In the genomic region with DNA sequence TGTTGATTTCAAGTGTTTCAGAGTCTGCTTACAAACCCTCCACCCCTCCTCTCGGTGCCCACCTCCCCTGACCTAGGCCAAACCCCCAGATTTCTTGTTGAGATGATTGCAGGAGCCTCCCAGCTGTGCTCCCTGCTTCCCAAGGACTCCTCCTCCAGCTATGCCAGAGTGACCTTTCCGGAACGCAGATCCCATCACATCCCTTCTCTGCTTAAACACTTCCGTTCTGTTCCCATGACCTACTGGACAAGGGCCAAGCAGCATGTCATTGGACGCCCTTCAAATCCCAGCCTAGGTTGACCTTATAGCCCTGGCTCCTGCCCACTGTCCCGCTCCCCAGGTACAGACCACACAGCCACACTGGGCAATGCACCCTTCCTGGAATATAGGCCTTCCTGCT, we compare ENCODE assay signal across 2 cellular contexts.
TF ChIP-seq lines count a peak whose summit lies in the region.

No MANE protein-coding gene starts in this region.

TF ChIP-seq in K562, 482 proteins besides CTCF, POLR2A, EP300 and RAD21:
- peak; percentile 38; the same call in 1 of the 2 replicates for TF ChIP-seq ZNF263 (CRISPR knock-in tag; IDR thresholded peaks at IDR 0.05; ENCODE audit: borderline replicate concordance)
- TF ChIP-seq, protein P1, sequence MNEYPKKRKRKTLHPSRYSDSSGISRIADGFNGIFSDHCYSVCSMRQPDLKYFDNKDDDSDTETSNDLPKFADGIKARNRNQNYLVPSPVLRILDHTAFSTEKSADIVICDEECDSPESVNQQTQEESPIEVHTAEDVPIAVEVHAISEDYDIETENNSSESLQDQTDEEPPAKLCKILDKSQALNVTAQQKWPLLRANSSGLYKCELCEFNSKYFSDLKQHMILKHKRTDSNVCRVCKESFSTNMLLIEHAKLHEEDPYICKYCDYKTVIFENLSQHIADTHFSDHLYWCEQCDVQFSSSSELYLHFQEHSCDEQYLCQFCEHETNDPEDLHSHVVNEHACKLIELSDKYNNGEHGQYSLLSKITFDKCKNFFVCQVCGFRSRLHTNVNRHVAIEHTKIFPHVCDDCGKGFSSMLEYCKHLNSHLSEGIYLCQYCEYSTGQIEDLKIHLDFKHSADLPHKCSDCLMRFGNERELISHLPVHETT (CRISPR knock-in tag; conservative IDR thresholded peaks at IDR 0.05 in 1 of 2, IDR thresholded peaks at IDR 0.05 in 1 of 2): no peak
TF ChIP-seq in K562: peak in this region for 1.

TF ChIP-seq in HepG2, 621 proteins besides CTCF, POLR2A, EP300 and RAD21 (continues in another document):
- TF ChIP-seq SALL1 (CRISPR knock-in tag; IDR thresholded peaks at IDR 0.05): peak; percentile 48; the same call in 1 of the 2 replicates
- TF ChIP-seq, protein P2, sequence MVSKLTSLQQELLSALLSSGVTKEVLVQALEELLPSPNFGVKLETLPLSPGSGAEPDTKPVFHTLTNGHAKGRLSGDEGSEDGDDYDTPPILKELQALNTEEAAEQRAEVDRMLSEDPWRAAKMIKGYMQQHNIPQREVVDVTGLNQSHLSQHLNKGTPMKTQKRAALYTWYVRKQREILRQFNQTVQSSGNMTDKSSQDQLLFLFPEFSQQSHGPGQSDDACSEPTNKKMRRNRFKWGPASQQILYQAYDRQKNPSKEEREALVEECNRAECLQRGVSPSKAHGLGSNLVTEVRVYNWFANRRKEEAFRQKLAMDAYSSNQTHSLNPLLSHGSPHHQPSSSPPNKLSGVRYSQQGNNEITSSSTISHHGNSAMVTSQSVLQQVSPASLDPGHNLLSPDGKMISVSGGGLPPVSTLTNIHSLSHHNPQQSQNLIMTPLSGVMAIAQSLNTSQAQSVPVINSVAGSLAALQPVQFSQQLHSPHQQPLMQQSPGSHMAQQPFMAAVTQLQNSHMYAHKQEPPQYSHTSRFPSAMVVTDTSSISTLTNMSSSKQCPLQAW (CRISPR knock-in tag; IDR thresholded peaks at IDR 0.05): 0 out of 2 replicates have a peak, but pooled peaks have one; percentile 15
- TF ChIP-seq, protein P3, sequence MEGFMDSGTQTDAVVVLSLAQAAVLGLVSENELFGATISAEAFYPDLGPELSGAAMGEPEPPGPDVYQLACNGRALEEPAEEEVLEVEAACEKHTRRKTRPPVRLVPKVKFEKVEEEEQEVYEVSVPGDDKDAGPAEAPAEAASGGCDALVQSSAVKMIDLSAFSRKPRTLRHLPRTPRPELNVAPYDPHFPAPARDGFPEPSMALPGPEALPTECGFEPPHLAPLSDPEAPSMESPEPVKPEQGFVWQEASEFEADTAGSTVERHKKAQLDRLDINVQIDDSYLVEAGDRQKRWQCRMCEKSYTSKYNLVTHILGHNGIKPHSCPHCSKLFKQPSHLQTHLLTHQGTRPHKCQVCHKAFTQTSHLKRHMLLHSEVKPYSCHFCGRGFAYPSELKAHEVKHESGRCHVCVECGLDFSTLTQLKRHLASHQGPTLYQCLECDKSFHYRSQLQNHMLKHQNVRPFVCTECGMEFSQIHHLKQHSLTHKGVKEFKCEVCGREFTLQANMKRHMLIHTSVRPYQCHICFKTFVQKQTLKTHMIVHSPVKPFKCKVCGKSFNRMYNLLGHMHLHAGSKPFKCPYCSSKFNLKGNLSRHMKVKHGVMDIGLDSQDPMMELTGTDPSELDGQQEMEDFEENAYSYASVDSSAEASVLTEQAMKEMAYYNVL (CRISPR knock-in tag; IDR thresholded peaks at IDR 0.05; ENCODE audit: borderline replicate concordance): no peak
- TF ChIP-seq GABPA (IDR thresholded peaks at IDR 0.05; ENCODE audit: low read depth, low read length): peak; percentile 45
- peak; percentile 84 for TF ChIP-seq GABPA (CRISPR knock-in tag; IDR thresholded peaks at IDR 0.05; ENCODE audit: low read depth)
- TF ChIP-seq ZSCAN25 (CRISPR knock-in tag; IDR thresholded peaks at IDR 0.05): peak; percentile 29; the same call in 1 of the 2 replicates
- no peak for TF ChIP-seq ZNF546 (CRISPR knock-in tag; conservative IDR thresholded peaks at IDR 0.05)
- TF ChIP-seq ZNF383 (CRISPR knock-in tag; IDR thresholded peaks at IDR 0.05; ENCODE audit: borderline replicate concordance): no peak
- peak; percentile 77 for TF ChIP-seq ETV5 (CRISPR knock-in tag; IDR thresholded peaks at IDR 0.05; ENCODE audit: borderline replicate concordance)
- no peak for TF ChIP-seq CHD2 (IDR thresholded peaks at IDR 0.05; ENCODE audit: low read depth, low read length)
- no peak for TF ChIP-seq NR3C1 (CRISPR knock-in tag; IDR thresholded peaks at IDR 0.05)
- TF ChIP-seq NR2F6 (IDR thresholded peaks at IDR 0.05): no peak
- peak; percentile 60; the same call in 1 of the 2 replicates for TF ChIP-seq NR2F6 (CRISPR knock-in tag; IDR thresholded peaks at IDR 0.05)
- TF ChIP-seq RARA (CRISPR knock-in tag; IDR thresholded peaks at IDR 0.05): peak; percentile 43
- TF ChIP-seq, protein P4, sequence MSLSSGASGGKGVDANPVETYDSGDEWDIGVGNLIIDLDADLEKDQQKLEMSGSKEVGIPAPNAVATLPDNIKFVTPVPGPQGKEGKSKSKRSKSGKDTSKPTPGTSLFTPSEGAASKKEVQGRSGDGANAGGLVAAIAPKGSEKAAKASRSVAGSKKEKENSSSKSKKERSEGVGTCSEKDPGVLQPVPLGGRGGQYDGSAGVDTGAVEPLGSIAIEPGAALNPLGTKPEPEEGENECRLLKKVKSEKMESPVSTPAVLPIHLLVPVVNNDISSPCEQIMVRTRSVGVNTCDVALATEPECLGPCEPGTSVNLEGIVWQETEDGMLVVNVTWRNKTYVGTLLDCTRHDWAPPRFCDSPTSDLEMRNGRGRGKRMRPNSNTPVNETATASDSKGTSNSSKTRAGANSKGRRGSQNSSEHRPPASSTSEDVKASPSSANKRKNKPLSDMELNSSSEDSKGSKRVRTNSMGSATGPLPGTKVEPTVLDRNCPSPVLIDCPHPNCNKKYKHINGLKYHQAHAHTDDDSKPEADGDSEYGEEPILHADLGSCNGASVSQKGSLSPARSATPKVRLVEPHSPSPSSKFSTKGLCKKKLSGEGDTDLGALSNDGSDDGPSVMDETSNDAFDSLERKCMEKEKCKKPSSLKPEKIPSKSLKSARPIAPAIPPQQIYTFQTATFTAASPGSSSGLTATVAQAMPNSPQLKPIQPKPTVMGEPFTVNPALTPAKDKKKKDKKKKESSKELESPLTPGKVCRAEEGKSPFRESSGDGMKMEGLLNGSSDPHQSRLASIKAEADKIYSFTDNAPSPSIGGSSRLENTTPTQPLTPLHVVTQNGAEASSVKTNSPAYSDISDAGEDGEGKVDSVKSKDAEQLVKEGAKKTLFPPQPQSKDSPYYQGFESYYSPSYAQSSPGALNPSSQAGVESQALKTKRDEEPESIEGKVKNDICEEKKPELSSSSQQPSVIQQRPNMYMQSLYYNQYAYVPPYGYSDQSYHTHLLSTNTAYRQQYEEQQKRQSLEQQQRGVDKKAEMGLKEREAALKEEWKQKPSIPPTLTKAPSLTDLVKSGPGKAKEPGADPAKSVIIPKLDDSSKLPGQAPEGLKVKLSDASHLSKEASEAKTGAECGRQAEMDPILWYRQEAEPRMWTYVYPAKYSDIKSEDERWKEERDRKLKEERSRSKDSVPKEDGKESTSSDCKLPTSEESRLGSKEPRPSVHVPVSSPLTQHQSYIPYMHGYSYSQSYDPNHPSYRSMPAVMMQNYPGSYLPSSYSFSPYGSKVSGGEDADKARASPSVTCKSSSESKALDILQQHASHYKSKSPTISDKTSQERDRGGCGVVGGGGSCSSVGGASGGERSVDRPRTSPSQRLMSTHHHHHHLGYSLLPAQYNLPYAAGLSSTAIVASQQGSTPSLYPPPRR (CRISPR knock-in tag; IDR thresholded peaks at IDR 0.05; ENCODE audit: borderline replicate concordance): 0 out of 2 replicates have a peak, but pooled peaks have one; percentile 20
- TF ChIP-seq RXRB (CRISPR knock-in tag; IDR thresholded peaks at IDR 0.05; ENCODE audit: borderline replicate concordance): 0 out of 2 replicates have a peak, but pooled peaks have one; percentile 40
- TF ChIP-seq TP53 (CRISPR knock-in tag; conservative IDR thresholded peaks at IDR 0.05): no peak
- TF ChIP-seq THAP11 (CRISPR knock-in tag; IDR thresholded peaks at IDR 0.05): 0 out of 2 replicates have a peak, but pooled peaks have one; percentile 16
- TF ChIP-seq, protein P5, sequence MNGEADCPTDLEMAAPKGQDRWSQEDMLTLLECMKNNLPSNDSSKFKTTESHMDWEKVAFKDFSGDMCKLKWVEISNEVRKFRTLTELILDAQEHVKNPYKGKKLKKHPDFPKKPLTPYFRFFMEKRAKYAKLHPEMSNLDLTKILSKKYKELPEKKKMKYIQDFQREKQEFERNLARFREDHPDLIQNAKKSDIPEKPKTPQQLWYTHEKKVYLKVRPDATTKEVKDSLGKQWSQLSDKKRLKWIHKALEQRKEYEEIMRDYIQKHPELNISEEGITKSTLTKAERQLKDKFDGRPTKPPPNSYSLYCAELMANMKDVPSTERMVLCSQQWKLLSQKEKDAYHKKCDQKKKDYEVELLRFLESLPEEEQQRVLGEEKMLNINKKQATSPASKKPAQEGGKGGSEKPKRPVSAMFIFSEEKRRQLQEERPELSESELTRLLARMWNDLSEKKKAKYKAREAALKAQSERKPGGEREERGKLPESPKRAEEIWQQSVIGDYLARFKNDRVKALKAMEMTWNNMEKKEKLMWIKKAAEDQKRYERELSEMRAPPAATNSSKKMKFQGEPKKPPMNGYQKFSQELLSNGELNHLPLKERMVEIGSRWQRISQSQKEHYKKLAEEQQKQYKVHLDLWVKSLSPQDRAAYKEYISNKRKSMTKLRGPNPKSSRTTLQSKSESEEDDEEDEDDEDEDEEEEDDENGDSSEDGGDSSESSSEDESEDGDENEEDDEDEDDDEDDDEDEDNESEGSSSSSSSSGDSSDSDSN (CRISPR knock-in tag; IDR thresholded peaks at IDR 0.05): peak; percentile 29; the same call in 1 of the 2 replicates
- no peak for TF ChIP-seq GPN1 (CRISPR knock-in tag; IDR thresholded peaks at IDR 0.05; ENCODE audit: borderline replicate concordance)
- TF ChIP-seq NR2C2 (CRISPR knock-in tag; IDR thresholded peaks at IDR 0.05; ENCODE audit: borderline replicate concordance): peak; percentile 82
- TF ChIP-seq, protein P6, sequence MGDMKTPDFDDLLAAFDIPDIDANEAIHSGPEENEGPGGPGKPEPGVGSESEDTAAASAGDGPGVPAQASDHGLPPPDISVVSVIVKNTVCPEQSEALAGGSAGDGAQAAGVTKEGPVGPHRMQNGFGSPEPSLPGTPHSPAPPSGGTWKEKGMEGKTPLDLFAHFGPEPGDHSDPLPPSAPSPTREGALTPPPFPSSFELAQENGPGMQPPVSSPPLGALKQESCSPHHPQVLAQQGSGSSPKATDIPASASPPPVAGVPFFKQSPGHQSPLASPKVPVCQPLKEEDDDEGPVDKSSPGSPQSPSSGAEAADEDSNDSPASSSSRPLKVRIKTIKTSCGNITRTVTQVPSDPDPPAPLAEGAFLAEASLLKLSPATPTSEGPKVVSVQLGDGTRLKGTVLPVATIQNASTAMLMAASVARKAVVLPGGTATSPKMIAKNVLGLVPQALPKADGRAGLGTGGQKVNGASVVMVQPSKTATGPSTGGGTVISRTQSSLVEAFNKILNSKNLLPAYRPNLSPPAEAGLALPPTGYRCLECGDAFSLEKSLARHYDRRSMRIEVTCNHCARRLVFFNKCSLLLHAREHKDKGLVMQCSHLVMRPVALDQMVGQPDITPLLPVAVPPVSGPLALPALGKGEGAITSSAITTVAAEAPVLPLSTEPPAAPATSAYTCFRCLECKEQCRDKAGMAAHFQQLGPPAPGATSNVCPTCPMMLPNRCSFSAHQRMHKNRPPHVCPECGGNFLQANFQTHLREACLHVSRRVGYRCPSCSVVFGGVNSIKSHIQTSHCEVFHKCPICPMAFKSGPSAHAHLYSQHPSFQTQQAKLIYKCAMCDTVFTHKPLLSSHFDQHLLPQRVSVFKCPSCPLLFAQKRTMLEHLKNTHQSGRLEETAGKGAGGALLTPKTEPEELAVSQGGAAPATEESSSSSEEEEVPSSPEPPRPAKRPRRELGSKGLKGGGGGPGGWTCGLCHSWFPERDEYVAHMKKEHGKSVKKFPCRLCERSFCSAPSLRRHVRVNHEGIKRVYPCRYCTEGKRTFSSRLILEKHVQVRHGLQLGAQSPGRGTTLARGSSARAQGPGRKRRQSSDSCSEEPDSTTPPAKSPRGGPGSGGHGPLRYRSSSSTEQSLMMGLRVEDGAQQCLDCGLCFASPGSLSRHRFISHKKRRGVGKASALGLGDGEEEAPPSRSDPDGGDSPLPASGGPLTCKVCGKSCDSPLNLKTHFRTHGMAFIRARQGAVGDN (CRISPR knock-in tag; IDR thresholded peaks at IDR 0.05): peak; percentile 19; the same call in 1 of the 2 replicates
- TF ChIP-seq ZNF34 (CRISPR knock-in tag; IDR thresholded peaks at IDR 0.05; ENCODE audit: borderline replicate concordance): no peak
- TF ChIP-seq TBL1XR1 (IDR thresholded peaks at IDR 0.05; ENCODE audit: borderline replicate concordance, low read length, partially characterized antibody): no peak
- peak; percentile 95 for TF ChIP-seq ESRRA (CRISPR knock-in tag; IDR thresholded peaks at IDR 0.05; ENCODE audit: low read depth)
- TF ChIP-seq, protein P7, sequence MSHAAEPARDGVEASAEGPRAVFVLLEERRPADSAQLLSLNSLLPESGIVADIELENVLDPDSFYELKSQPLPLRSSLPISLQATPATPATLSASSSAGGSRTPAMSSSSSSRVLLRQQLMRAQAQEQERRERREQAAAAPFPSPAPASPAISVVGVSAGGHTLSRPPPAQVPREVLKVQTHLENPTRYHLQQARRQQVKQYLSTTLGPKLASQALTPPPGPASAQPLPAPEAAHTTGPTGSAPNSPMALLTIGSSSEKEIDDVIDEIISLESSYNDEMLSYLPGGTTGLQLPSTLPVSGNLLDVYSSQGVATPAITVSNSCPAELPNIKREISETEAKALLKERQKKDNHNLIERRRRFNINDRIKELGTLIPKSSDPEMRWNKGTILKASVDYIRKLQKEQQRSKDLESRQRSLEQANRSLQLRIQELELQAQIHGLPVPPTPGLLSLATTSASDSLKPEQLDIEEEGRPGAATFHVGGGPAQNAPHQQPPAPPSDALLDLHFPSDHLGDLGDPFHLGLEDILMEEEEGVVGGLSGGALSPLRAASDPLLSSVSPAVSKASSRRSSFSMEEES (CRISPR knock-in tag; IDR thresholded peaks at IDR 0.05): peak; percentile 78
- TF ChIP-seq, protein P8, sequence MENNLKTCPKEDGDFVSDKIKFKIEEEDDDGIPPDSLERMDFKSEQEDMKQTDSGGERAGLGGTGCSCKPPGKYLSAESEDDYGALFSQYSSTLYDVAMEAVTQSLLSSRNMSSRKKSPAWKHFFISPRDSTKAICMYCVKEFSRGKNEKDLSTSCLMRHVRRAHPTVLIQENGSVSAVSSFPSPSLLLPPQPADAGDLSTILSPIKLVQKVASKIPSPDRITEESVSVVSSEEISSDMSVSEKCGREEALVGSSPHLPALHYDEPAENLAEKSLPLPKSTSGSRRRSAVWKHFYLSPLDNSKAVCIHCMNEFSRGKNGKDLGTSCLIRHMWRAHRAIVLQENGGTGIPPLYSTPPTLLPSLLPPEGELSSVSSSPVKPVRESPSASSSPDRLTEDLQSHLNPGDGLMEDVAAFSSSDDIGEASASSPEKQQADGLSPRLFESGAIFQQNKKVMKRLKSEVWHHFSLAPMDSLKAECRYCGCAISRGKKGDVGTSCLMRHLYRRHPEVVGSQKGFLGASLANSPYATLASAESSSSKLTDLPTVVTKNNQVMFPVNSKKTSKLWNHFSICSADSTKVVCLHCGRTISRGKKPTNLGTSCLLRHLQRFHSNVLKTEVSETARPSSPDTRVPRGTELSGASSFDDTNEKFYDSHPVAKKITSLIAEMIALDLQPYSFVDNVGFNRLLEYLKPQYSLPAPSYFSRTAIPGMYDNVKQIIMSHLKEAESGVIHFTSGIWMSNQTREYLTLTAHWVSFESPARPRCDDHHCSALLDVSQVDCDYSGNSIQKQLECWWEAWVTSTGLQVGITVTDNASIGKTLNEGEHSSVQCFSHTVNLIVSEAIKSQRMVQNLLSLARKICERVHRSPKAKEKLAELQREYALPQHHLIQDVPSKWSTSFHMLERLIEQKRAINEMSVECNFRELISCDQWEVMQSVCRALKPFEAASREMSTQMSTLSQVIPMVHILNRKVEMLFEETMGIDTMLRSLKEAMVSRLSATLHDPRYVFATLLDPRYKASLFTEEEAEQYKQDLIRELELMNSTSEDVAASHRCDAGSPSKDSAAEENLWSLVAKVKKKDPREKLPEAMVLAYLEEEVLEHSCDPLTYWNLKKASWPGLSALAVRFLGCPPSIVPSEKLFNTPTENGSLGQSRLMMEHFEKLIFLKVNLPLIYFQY (CRISPR knock-in tag; IDR thresholded peaks at IDR 0.05; ENCODE audit: borderline replicate concordance): no peak
- no peak for TF ChIP-seq PCBP1 (IDR thresholded peaks at IDR 0.05; ENCODE audit: borderline replicate concordance, low read depth, low read length)
- TF ChIP-seq MLLT10 (CRISPR knock-in tag; IDR thresholded peaks at IDR 0.05): no peak
